17 cellular contexts compared by ENCODE assay signal in genomic region chr12:69428351-69429048, GRCh38.
"Had no signal": no experiment of that assay in that cellular context is flagged by ENCODE, and none has a peak within 500 bp of the region (broad histone marks: within the 10 kb centered on the region; RNA-seq: fewer than 3 reads in every experiment).

No MANE protein-coding gene starts in this region.

- H3K9me3 Mint-ChIP-seq: activated naive CD8-positive, alpha-beta T cell treated with anti-CD3 and anti-CD28 coated beads, Interleukin-2, amount 10 ng/mL, durations not matched to agents 7 days and 5 days; neural crest cell had no signal

- DNase-seq: activated CD4-positive, alpha-beta T cell treated with anti-CD3 and anti-CD28 coated beads, Interleukin-2, amount 50 U/mL, for 1 hour; activated CD8-positive, alpha-beta memory T cell treated with anti-CD3 and anti-CD28 coated beads for 24 hours; activated naive CD8-positive, alpha-beta T cell treated with anti-CD3 and anti-CD28 coated beads, Interleukin-2, amount 10 ng/mL, durations not matched to agents 7 days and 5 days; head of caudate nucleus; midbrain; ovary; sigmoid colon; stimulated activated CD4-positive, alpha-beta T cell treated with anti-CD3 and anti-CD28 coated beads, Interleukin-12 subunit alpha, Interleukin-12 subunit beta, amount 100 ng/mL, for 4 hours; stimulated activated CD4-positive, alpha-beta T cell treated with anti-CD3 and anti-CD28 coated beads, Interleukin-2, amount 100 ng/mL, for 24 hours; stomach; testis; upper lobe of right lung had no signal

- H3K9me3 ChIP-seq: ascending aorta, breast epithelium, ovary, sigmoid colon, stomach, testis, upper lobe of right lung had no signal

- H3K27ac Mint-ChIP-seq: activated naive CD8-positive, alpha-beta T cell treated with anti-CD3 and anti-CD28 coated beads, Interleukin-2, amount 10 ng/mL, durations not matched to agents 7 days and 5 days had no signal

- ATAC-seq: activated CD4-positive, CD25-positive, alpha-beta regulatory T cell treated with anti-CD3 and anti-CD28 coated beads, Interleukin-2, amount 50 U/mL, for 24 hours; upper lobe of right lung had no signal

- H3K27ac ChIP-seq: ascending aorta, breast epithelium, ovary, sigmoid colon, stomach, testis, upper lobe of right lung had no signal

- H3K27me3 Mint-ChIP-seq: activated naive CD8-positive, alpha-beta T cell treated with anti-CD3 and anti-CD28 coated beads, Interleukin-2, amount 10 ng/mL, durations not matched to agents 7 days and 5 days had no signal

- H3K4me3 ChIP-seq: ascending aorta, breast epithelium, lung, ovary, sigmoid colon, stomach, testis, upper lobe of right lung had no signal

- H3K27me3 ChIP-seq: ascending aorta, breast epithelium, ovary, sigmoid colon, stomach, testis, upper lobe of right lung had no signal

- H3K36me3 ChIP-seq: ascending aorta, breast epithelium, ovary, sigmoid colon, stomach, upper lobe of right lung had no signal

- H3K4me1 ChIP-seq: breast epithelium, testis, upper lobe of right lung had no signal

- H3K4me3 Mint-ChIP-seq: activated naive CD8-positive, alpha-beta T cell treated with anti-CD3 and anti-CD28 coated beads, Interleukin-2, amount 10 ng/mL, durations not matched to agents 7 days and 5 days; neural crest cell had no signal
